15 cellular contexts compared by ENCODE assay signal in genomic region chr12:5524116-5524768, GRCh38.
DNase-seq lines count a peak whose midpoint lies in the region; ATAC-seq, FAIRE-seq and TF ChIP-seq lines count a peak whose summit lies in the region.
"Had no signal": no experiment of that assay in that cellular context is flagged by ENCODE, and none has a peak within 500 bp of the region (broad histone marks: within the 10 kb centered on the region; RNA-seq: fewer than 3 reads in every experiment).

No MANE protein-coding gene starts in this region.

- peak; percentile 89 for FAIRE-seq in urothelium cell line (lab: Jason Lieb, UNC)

- no peaks in the 10 kb centered on the region for H3K9me3 ChIP-seq in colonic mucosa
- H3K9me3 ChIP-seq: BLaER1, Caco-2 had no signal

- H3K27ac ChIP-seq in colonic mucosa (no peak overlapping the region), foreskin keratinocyte (no peak overlapping the region)
- H3K27ac ChIP-seq: BLaER1, GM23248 had no signal

- ATAC-seq in HG02981 (IDR thresholded peaks at IDR 0.05; ENCODE audit: unreplicated experiment) (no peak), foreskin keratinocyte (no peak)

- intact Hi-C loops in colonic mucosa (cut with DNase I), result no loop called here

- H3K4me1 ChIP-seq in colonic mucosa (no peaks in the 10 kb centered on the region), foreskin keratinocyte (no peaks in the 10 kb centered on the region)
- H3K4me1 ChIP-seq: Caco-2 had no signal

- no peak overlapping the region for H3K4me3 ChIP-seq in colonic mucosa
- H3K4me3 ChIP-seq: BLaER1, GM23248 had no signal

- H3K27me3 ChIP-seq in colonic mucosa (no peaks in the 10 kb centered on the region), foreskin keratinocyte (peaks cover 3% of the 10 kb centered on the region)
- H3K27me3 ChIP-seq: BLaER1 had no signal

- no peaks in the 10 kb centered on the region for H3K36me3 ChIP-seq in colonic mucosa
- H3K36me3 ChIP-seq: BLaER1 had no signal

- DNase-seq in activated CD8-positive, alpha-beta memory T cell treated with anti-CD3 and anti-CD28 coated beads, Interleukin-2, amount 50 U/mL, for 48 hours, result peak; percentile 15
- DNase-seq in activated CD8-positive, alpha-beta memory T cell treated with anti-CD3 and anti-CD28 coated beads, Interleukin-2, amount 50 U/mL, for 4 hours, result no peak
- DNase-seq in colonic mucosa (peak; percentile 13), islet precursor cell (peak; percentile 43), urothelium cell line (ENCODE audit: low spot score) (no peak), foreskin keratinocyte (no peak)
- DNase-seq: 8988T; AML-193; CD8-positive, alpha-beta memory T cell; DMS53; GM23248; H7 had no signal

- no peak overlapping the region for H3K9ac ChIP-seq in colonic mucosa (ENCODE audit: low read depth in 2 of 2, low read length in 2 of 2)
- H3K9ac ChIP-seq: BLaER1, GM23248 had no signal

- TF ChIP-seq CTCF in colonic mucosa (IDR thresholded peaks at IDR 0.05) (no peak), foreskin keratinocyte (conservative IDR thresholded peaks at IDR 0.05) (no peak)

Comparison
In these comparisons a context has a peak if more than half of its experiments do, and no peak if none do; other contexts are left out.
1. DNase-seq: peak in activated CD8-positive, alpha-beta memory T cell treated with anti-CD3 and anti-CD28 coated beads, Interleukin-2, amount 50 U/mL, for 48 hours (single experiment), colonic mucosa (single experiment) and islet precursor cell (single experiment); none in activated CD8-positive, alpha-beta memory T cell treated with anti-CD3 and anti-CD28 coated beads, Interleukin-2, amount 50 U/mL, for 4 hours (single experiment), urothelium cell line (single experiment) and foreskin keratinocyte (0 of 2).